8 cellular contexts compared by ENCODE assay signal in the genomic region with DNA sequence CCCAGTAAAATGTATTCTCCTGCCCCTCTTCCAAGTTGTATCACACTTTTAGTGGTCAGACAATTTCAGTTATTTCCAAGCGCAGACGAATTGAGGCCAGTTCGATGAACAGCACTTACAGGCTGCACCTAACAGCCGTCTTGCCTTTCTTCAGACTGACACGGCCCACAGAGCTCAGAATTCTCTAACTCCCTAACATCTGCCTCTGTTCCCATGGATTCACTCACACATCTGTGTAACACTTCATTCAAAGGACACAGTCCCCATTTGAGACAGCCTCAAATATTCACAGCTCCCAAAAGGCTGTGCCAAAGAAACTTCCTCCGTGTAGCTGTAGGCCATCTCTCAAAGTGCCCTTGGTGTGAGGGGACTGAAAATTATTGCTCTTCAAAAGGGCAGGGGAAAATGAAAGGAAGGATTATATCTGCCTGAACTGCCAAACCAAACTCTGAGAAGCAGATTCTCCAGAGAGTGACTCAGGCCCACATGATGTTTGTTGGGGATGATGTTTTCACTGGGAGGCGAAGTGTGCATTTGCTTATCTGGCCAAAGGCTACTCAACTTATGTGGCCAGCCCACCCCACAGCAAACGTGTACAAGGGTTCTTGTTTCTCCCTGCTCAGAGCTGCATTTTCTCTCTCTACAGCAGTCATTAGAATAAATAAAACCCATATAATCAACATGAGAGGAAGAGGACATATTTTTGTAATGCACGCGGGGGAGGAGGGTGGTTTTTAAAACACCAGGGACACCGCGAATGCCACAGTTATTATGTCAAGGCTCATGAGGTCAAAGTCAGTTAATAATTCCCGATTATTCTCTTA.
DNase-seq lines count a peak whose midpoint lies in the region; ATAC-seq, FAIRE-seq and TF ChIP-seq lines count a peak whose summit lies in the region.

No MANE protein-coding gene starts in this region.

- peaks cover 11% of the 10 kb centered on the region for H3K4me1 Mint-ChIP-seq in T-helper 17 cell

- H3K27ac ChIP-seq in HepG2 (ENCODE audit: extremely low read length, insufficient read depth, low read length) (no peak overlapping the region), subcutaneous abdominal adipose tissue (ENCODE audit: low read depth, low read length) (peak overlapping the region; percentile 97), small intestine (ENCODE audit: low read depth in 1 of 2, low read length in 1 of 2) (peak overlapping the region in 1 of 2 donors; percentile 80)

- TF ChIP-seq CTCF in bronchial epithelial cell (IDR thresholded peaks at IDR 0.05; ENCODE audit: insufficient read depth, low read length, severe bottlenecking) (no peak), HepG2 (CRISPR knock-in tag; IDR thresholded peaks at IDR 0.05) (no peak)

- BruUV-seq in HepG2 (replicated peaks; lab: Mats Ljungman, UMichigan): no TSS peak

- no peaks in the 10 kb centered on the region for H3K27me3 ChIP-seq in bronchial epithelial cell (ENCODE audit: control insufficient read depth, insufficient read depth, low read length)
- H3K27me3 ChIP-seq in HepG2 (ENCODE audit: control insufficient read depth in 1 of 2, insufficient read depth in 2 of 2, low read length in 2 of 2): peaks cover 2 to 58% of the 10 kb centered on the region in 2 experiments
- peaks cover 0 to 10% (median 4%) of the 10 kb centered on the region in 5 donors for H3K27me3 ChIP-seq in subcutaneous abdominal adipose tissue (ENCODE audit: control insufficient read depth in 5 of 5, insufficient read depth in 4 of 5, low read length in 5 of 5)
- peaks cover 3 to 26% of the 10 kb centered on the region in 2 donors for H3K27me3 ChIP-seq in small intestine (ENCODE audit: control insufficient read depth in 2 of 2, insufficient read depth in 2 of 2, low read length in 2 of 2)

- intact Hi-C loops in HepG2 (cut with micrococcal nuclease; ENCODE audit: unreplicated experiment): loop anchor here (2.0 kb wide), 1 partner anchor 281 kb away; no protein-coding TSS in a partner anchor

- no peaks in the 10 kb centered on the region for H3K9me3 ChIP-seq in HepG2 (ENCODE audit: low read length)
- H3K9me3 ChIP-seq in subcutaneous abdominal adipose tissue (ENCODE audit: control insufficient read depth in 5 of 5, low read length in 5 of 5): no peaks in the 10 kb centered on the region
- H3K9me3 ChIP-seq in small intestine (ENCODE audit: control insufficient read depth, low read depth): no peaks in the 10 kb centered on the region
- H3K9me3 ChIP-seq in T-helper 17 cell (ENCODE audit: control insufficient read depth, low read length, poor library complexity, severe bottlenecking): peaks cover 6% of the 10 kb centered on the region

- POLR2A ChIA-PET in HepG2 (lab: Yijun Ruan, JAX): no interaction called here

- WGBS in HepG2 (ENCODE audit: low lambda C conversion rate): 24% methylated on average over 13 of the region's 13 CpGs
- 56 to 61% (median 60%) methylated on average over 13 of the region's 13 CpGs for WGBS in small intestine, 3 donors

- TF ChIP-seq RAD21 in HepG2 (CRISPR knock-in tag; IDR thresholded peaks at IDR 0.05): no peak

- TF ChIP-seq EP300 in HepG2 (IDR thresholded peaks at IDR 0.05; ENCODE audit: low read depth in 2 of 2, low read length in 2 of 2): no peak
- no peak for TF ChIP-seq EP300 in HepG2 (CRISPR knock-in tag; IDR thresholded peaks at IDR 0.05; ENCODE audit: borderline replicate concordance)

- FAIRE-seq in bronchial epithelial cell (lab: Jason Lieb, UNC): no peak
- FAIRE-seq in HepG2 (lab: Jason Lieb, UNC): no peak
- FAIRE-seq in small intestine (lab: Jason Lieb, UNC): no peak

- H3K9ac ChIP-seq in HepG2 (ENCODE audit: insufficient read depth, low read depth, low read length): no peak overlapping the region
- peak overlapping the region; percentile 16 to 71 (median 42) for H3K9ac ChIP-seq in subcutaneous abdominal adipose tissue (ENCODE audit: low read length in 5 of 5)

- H3K27me3 Mint-ChIP-seq in T-helper 17 cell: peaks cover 80% of the 10 kb centered on the region

- ATAC-seq in HepG2 (peak; percentile 43; the same call in 2 of the 3 replicates), T-helper 17 cell (no peak), HG02763 (IDR thresholded peaks at IDR 0.05; ENCODE audit: unreplicated experiment) (no peak)

- in situ Hi-C loops in HepG2 (cut with HindIII; ENCODE audit: extremely low pct_ligation_motif_present, low pct_unique_long_range_greater_than_20kb): loop anchor here (5.0 to 10.0 kb wide), 4 partner anchors 135 to 592 kb away; no protein-coding TSS in a partner anchor

- no peaks in the 10 kb centered on the region for H3K36me3 ChIP-seq in bronchial epithelial cell (ENCODE audit: control insufficient read depth, insufficient read depth, low read length)
- no peaks in the 10 kb centered on the region for H3K36me3 ChIP-seq in HepG2 (replicated peaks in 1 of 2; ENCODE audit: control insufficient read depth in 1 of 2, insufficient read depth in 2 of 2, low read length in 2 of 2)
- no peaks in the 10 kb centered on the region for H3K36me3 ChIP-seq in subcutaneous abdominal adipose tissue (ENCODE audit: control insufficient read depth in 5 of 5, insufficient read depth in 5 of 5, low read length in 5 of 5)
- no peaks in the 10 kb centered on the region for H3K36me3 ChIP-seq in small intestine (ENCODE audit: control insufficient read depth in 2 of 2, insufficient read depth in 2 of 2, low read length in 2 of 2)

- TF ChIP-seq POLR2A in HepG2 (IDR thresholded peaks at IDR 0.05; ENCODE audit: insufficient read depth in 1 of 2, low read depth in 2 of 2, low read length in 2 of 2): no peak

- H3K4me3 Mint-ChIP-seq in T-helper 17 cell: no peak overlapping the region

- H3K4me2 ChIP-seq in HepG2 (ENCODE audit: low read depth, low read length): no peak overlapping the region

- H2AFZ ChIP-seq in HepG2 (ENCODE audit: low read length): no peak overlapping the region

- peaks cover 5% of the 10 kb centered on the region for H3K36me3 Mint-ChIP-seq in T-helper 17 cell (ENCODE audit: low read depth)

- H3K27ac Mint-ChIP-seq in T-helper 17 cell: no peak overlapping the region

- CTCF ChIA-PET in HepG2 (lab: Yijun Ruan, JAX; ENCODE audit: low intra/inter-chr PET ratio, low total read pairs): interaction anchor here (1.3 kb wide), 1 partner anchor 10 kb away, joined by 3 read pairs; no protein-coding TSS in a partner anchor

- DNase-seq in HT-29 (ENCODE audit: low spot score): peak; percentile 63
- DNase-seq in bronchial epithelial cell (ENCODE audit: low read depth): peak; percentile 56
- DNase-seq in HepG2 (ENCODE audit: low spot score): peak; percentile 48
- DNase-seq in small intestine: no peak
- no peak for DNase-seq in NCI-H345 (lab: John Stamatoyannopoulos, UW)
- no peak for DNase-seq in T-helper 17 cell

- H4K20me1 ChIP-seq in HepG2 (ENCODE audit: insufficient read depth, low read length): no peaks in the 10 kb centered on the region

- H3K4me1 ChIP-seq in HepG2 (ENCODE audit: insufficient read depth, low read length): peaks cover 42% of the 10 kb centered on the region
- H3K4me1 ChIP-seq in subcutaneous abdominal adipose tissue (ENCODE audit: control insufficient read depth in 5 of 5, insufficient read depth in 5 of 5, low read length in 5 of 5): peaks cover 10 to 87% (median 74%) of the 10 kb centered on the region in 5 donors
- peaks cover 2 to 12% of the 10 kb centered on the region in 2 donors for H3K4me1 ChIP-seq in small intestine (ENCODE audit: control insufficient read depth in 2 of 2, insufficient read depth in 1 of 2, low read depth in 1 of 2, low read length in 1 of 2)

- H3K4me3 ChIP-seq in bronchial epithelial cell (ENCODE audit: low read depth, low read length) (no peak overlapping the region), HepG2 (replicated peaks in 1 of 3; ENCODE audit: insufficient read depth in 1 of 3, low read depth in 2 of 3, low read length in 3 of 3) (no peak overlapping the region), subcutaneous abdominal adipose tissue (ENCODE audit: low read depth in 1 of 5, low read length in 5 of 5) (peak overlapping the region in 2 of 5 donors; percentile 11 to 29), small intestine (ENCODE audit: low read depth in 1 of 2, low read length in 2 of 2) (no peak overlapping the region)

- H3K79me2 ChIP-seq in HepG2 (ENCODE audit: insufficient read depth, low read length): no peaks in the 10 kb centered on the region

TF ChIP-seq in HepG2, 621 proteins besides CTCF, POLR2A, EP300 and RAD21:
- TF ChIP-seq FOXP1 (IDR thresholded peaks at IDR 0.05): no peak
- TF ChIP-seq FOXP1 (CRISPR knock-in tag; IDR thresholded peaks at IDR 0.05): peak; percentile 40; the same call in 1 of the 2 replicates
- TF ChIP-seq, protein P1, sequence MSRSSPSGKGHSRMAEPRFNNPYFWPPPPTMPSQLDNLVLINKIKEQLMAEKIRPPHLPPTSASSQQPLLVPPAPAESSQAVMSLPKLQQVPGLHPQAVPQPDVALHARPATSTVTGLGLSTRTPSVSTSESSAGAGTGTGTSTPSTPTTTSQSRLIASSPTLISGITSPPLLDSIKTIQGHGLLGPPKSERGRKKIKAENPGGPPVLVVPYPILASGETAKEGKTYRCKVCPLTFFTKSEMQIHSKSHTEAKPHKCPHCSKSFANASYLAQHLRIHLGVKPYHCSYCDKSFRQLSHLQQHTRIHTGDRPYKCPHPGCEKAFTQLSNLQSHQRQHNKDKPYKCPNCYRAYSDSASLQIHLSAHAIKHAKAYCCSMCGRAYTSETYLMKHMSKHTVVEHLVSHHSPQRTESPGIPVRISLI (CRISPR knock-in tag; IDR thresholded peaks at IDR 0.05; ENCODE audit: borderline replicate concordance): no peak
- peak; percentile 65 for TF ChIP-seq FOSL2 (CRISPR knock-in tag; IDR thresholded peaks at IDR 0.05)
- 0 out of 2 replicates have a peak, but pooled peaks have one; percentile 23 for TF ChIP-seq POGZ (CRISPR knock-in tag; IDR thresholded peaks at IDR 0.05)
- TF ChIP-seq SALL1 (CRISPR knock-in tag; IDR thresholded peaks at IDR 0.05): 0 out of 2 replicates have a peak, but pooled peaks have one; percentile 40
- no peak for TF ChIP-seq ZNF543 (CRISPR knock-in tag; IDR thresholded peaks at IDR 0.05)
- no peak for TF ChIP-seq HHEX (CRISPR knock-in tag; IDR thresholded peaks at IDR 0.05)
- peak; percentile 67 for TF ChIP-seq TFE3 (CRISPR knock-in tag; IDR thresholded peaks at IDR 0.05)

Comparison
In these comparisons a context has a peak if more than half of its experiments do, and no peak if none do; other contexts are left out.
1. DNase-seq: peak in HT-29 (single experiment), bronchial epithelial cell (single experiment) and HepG2 (single experiment); none in small intestine (single experiment), NCI-H345 (single experiment) and T-helper 17 cell (0 of 3).